11 cellular contexts compared by ENCODE assay signal in the genomic region with DNA sequence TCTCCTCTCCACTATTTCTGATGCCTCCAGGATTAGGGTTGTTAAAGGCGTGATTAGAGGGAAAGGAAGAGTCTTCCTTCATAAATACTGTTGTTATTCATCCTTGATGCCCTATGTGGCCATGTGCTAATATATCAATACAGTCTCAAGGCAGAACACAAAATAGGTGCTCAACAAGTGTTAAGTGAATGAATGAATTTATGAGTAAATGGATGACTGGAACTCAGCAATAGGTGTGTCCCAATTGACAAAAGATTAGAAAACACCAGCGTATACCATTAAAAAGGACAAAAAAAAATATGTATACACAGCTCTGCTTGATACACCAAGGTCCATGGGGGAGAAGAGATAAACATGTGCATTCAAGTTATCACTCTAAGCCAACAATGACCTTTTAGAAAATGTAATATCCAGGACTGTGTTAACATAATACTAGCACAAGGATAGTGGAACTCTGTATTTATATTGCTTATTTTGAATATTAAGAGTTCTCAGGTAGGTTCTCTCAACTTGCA.
"Had no signal": no experiment of that assay in that cellular context is flagged by ENCODE, and none has a peak within 500 bp of the region (broad histone marks: within the 10 kb centered on the region; RNA-seq: fewer than 3 reads in every experiment).

No MANE protein-coding gene starts in this region.

- H3K27ac Mint-ChIP-seq: GM23338, H9, HFFc6 had no signal

- H3K36me3 ChIP-seq: HAP-1 had no signal

- H3K4me3 ChIP-seq: GM23248, GM23338, HAP-1 had no signal

- H3K4me3 Mint-ChIP-seq: GM23338, H9, HFFc6 had no signal

- H2AFZ ChIP-seq: GM23248, GM23338 had no signal

- H3K9ac ChIP-seq: GM23248 had no signal

- FAIRE-seq: H1, H54 had no signal

- H3K4me2 ChIP-seq: GM23338 had no signal

- H3K27ac ChIP-seq: GM23248 had no signal

- ATAC-seq: GM23338, HCT116 had no signal

- H3K9me3 ChIP-seq: HAP-1 had no signal

- DNase-seq: GM23248, GOT3, H7, H9, HCEC 1CT, HFFc6 had no signal
